8 cellular contexts compared by ENCODE assay signal in the genomic region with DNA sequence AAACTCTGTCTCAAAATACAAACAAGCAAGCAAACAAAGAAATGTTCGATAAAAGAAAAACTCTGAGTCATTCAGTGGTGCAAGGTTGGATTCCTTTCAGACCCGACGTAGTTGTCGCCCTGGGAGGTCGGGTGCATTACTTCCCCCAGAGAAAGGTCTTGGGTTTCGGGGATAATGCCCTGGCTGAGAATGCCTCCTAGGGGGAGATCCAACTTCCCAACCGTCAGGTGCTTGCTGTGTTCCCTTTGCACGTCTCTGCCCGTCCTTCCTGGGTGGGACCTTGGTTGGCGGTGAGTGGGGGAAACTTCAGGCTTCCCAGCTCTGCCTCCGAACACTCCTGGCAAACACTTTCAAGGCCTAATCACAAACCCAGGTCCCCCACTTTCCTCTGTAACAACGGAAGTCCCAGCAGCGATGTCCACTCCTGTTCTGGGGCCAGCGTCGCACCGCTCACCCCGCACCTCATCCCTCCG. TPM values are rescaled to one million over a fixed set of nuclear protein-coding genes. Genes with fewer than 3 reads are reported as not detected.
DNase-seq lines count a peak whose midpoint lies in the region; ATAC-seq and TF ChIP-seq lines count a peak whose summit lies in the region.

No MANE protein-coding gene starts in this region.

- H3K27ac ChIP-seq in CD8-positive, alpha-beta memory T cell (ENCODE audit: low read depth, low read length): peak overlapping the region; percentile 77
- H3K27ac ChIP-seq in gastroesophageal sphincter (peak overlapping the region; percentile 25 to 93 (median 90)), ovary (peak overlapping the region; percentile 64 to 76)

- H3K4me3 Mint-ChIP-seq in CD8-positive, alpha-beta memory T cell: peak overlapping the region; percentile 90 to 99 (median 96)
- H3K4me3 Mint-ChIP-seq in activated T-helper 17 cell treated with anti-CD3 and anti-CD28 coated beads, Interleukin-2, amount 50 U/mL, for 72 hours: peak overlapping the region; percentile 86

- peak in 3 of 5 donors; percentile 3 to 60 (median 17) for DNase-seq in CD8-positive, alpha-beta memory T cell
- peak; percentile 55 for DNase-seq in NCI-H2227 treated with DMSO at 0.1 percent for 48 hours (lab: John Stamatoyannopoulos, UW)
- peak in 2 of 5 donors; percentile 15 to 68 for DNase-seq in ovary
- DNase-seq in superior temporal gyrus (ENCODE audit: extremely low spot score): no peak
- no peak for DNase-seq in SHP77 treated with DMSO at 0.1 percent for 48 hours (lab: John Stamatoyannopoulos, UW)

- TF ChIP-seq POLR2A in gastroesophageal sphincter (IDR thresholded peaks at IDR 0.05) (no peak), ovary (IDR thresholded peaks at IDR 0.05) (no peak)

- ATAC-seq in GM21723 (IDR thresholded peaks at IDR 0.05; ENCODE audit: unreplicated experiment) (peak; percentile 9), gastroesophageal sphincter (peak; percentile 3)
- ATAC-seq in activated T-helper 17 cell treated with anti-CD3 and anti-CD28 coated beads, Interleukin-2, amount 50 U/mL, for 72 hours (replicated peaks): peak; percentile 1

- no peaks in the 10 kb centered on the region for H3K27me3 ChIP-seq in CD8-positive, alpha-beta memory T cell (ENCODE audit: insufficient read depth, low read length, poor library complexity, severe bottlenecking)
- H3K27me3 ChIP-seq in gastroesophageal sphincter (no peaks in the 10 kb centered on the region), ovary (no peaks in the 10 kb centered on the region)

- intact Hi-C loops in ovary (cut with DNase I): no loop called here

- H3K27me3 Mint-ChIP-seq in CD8-positive, alpha-beta memory T cell: no peaks in the 10 kb centered on the region
- H3K27me3 Mint-ChIP-seq in activated T-helper 17 cell treated with anti-CD3 and anti-CD28 coated beads, Interleukin-2, amount 50 U/mL, for 72 hours: no peaks in the 10 kb centered on the region

- no peaks in the 10 kb centered on the region for H3K9me3 ChIP-seq in CD8-positive, alpha-beta memory T cell (ENCODE audit: low read length)
- H3K9me3 ChIP-seq in gastroesophageal sphincter (no peaks in the 10 kb centered on the region), ovary (no peaks in the 10 kb centered on the region)

- peaks cover 32 to 61% (median 40%) of the 10 kb centered on the region in 3 donors for H3K4me1 Mint-ChIP-seq in CD8-positive, alpha-beta memory T cell
- H3K4me1 Mint-ChIP-seq in activated T-helper 17 cell treated with anti-CD3 and anti-CD28 coated beads, Interleukin-2, amount 50 U/mL, for 72 hours: peaks cover 22% of the 10 kb centered on the region

- no peaks in the 10 kb centered on the region for H3K36me3 ChIP-seq in CD8-positive, alpha-beta memory T cell (ENCODE audit: insufficient read depth, low read length)
- H3K36me3 ChIP-seq in gastroesophageal sphincter (peaks cover 0 to under 1% of the 10 kb centered on the region in 2 donors), ovary (no peaks in the 10 kb centered on the region)

- POLR2A ChIA-PET in CD8-positive, alpha-beta memory T cell (lab: Charles Lee): interaction anchor here (0.9 to 1.4 kb wide), 4 partner anchors 13 to 856 kb away, joined by 3 to 7 read pairs (median 4); partner anchors contain the start of genes ELP2, RMP24 and RPRD1A

- H3K4me3 ChIP-seq in CD8-positive, alpha-beta memory T cell (ENCODE audit: low read length): peak overlapping the region; percentile 95
- H3K4me3 ChIP-seq in gastroesophageal sphincter (peak overlapping the region; percentile 51 to 70), ovary (peak overlapping the region; percentile 52)

- CTCF ChIA-PET in CD8-positive, alpha-beta memory T cell (lab: Charles Lee): interaction anchor here (0.7 to 2.2 kb wide), 5 partner anchors 8 to 40 kb away, joined by 4 to 17 read pairs (median 7); no protein-coding TSS in a partner anchor

- WGBS in gastroesophageal sphincter (ENCODE audit: low coverage in 1 of 2), 2 donors: 0% methylated on average over 6 to 16 of the region's 18 CpGs
- 0 to 1% (median 1%) methylated on average over 18 of the region's 18 CpGs for WGBS in ovary, 3 donors

- peaks cover 17% of the 10 kb centered on the region for H3K4me1 ChIP-seq in CD8-positive, alpha-beta memory T cell (ENCODE audit: insufficient read depth, low read length)
- H3K4me1 ChIP-seq in gastroesophageal sphincter (peaks cover 0 to 29% (median 0%) of the 10 kb centered on the region in 3 donors), ovary (ENCODE audit: insufficient read depth) (no peaks in the 10 kb centered on the region)

- TF ChIP-seq CTCF in gastroesophageal sphincter (IDR thresholded peaks at IDR 0.05) (no peak), ovary (IDR thresholded peaks at IDR 0.05) (no peak)

- peaks cover 0 to 16% (median 0%) of the 10 kb centered on the region in 3 donors for H3K36me3 Mint-ChIP-seq in CD8-positive, alpha-beta memory T cell
- H3K36me3 Mint-ChIP-seq in activated T-helper 17 cell treated with anti-CD3 and anti-CD28 coated beads, Interleukin-2, amount 50 U/mL, for 72 hours (ENCODE audit: low read depth): no peaks in the 10 kb centered on the region

- H3K9me3 Mint-ChIP-seq in CD8-positive, alpha-beta memory T cell: no peaks in the 10 kb centered on the region
- H3K9me3 Mint-ChIP-seq in activated T-helper 17 cell treated with anti-CD3 and anti-CD28 coated beads, Interleukin-2, amount 50 U/mL, for 72 hours: no peaks in the 10 kb centered on the region

- peak overlapping the region; percentile 80 to 95 (median 91) for H3K27ac Mint-ChIP-seq in CD8-positive, alpha-beta memory T cell
- peak overlapping the region; percentile 90 for H3K27ac Mint-ChIP-seq in activated T-helper 17 cell treated with anti-CD3 and anti-CD28 coated beads, Interleukin-2, amount 50 U/mL, for 72 hours

- no peak for TF ChIP-seq EP300 in gastroesophageal sphincter (IDR thresholded peaks at IDR 0.05)
- no peak for TF ChIP-seq EP300 in ovary (IDR thresholded peaks at IDR 0.05)

RNA-seq across cellular contexts. Expression of gene TPGS2, which starts 0.6 kb away (rescaled TPM):
- 10 to 100 TPM; 70.2 to 75.5 TPM for total RNA-seq in CD8-positive, alpha-beta memory T cell
- 68.3 TPM for polyA plus RNA-seq in CD8-positive, alpha-beta memory T cell
- total RNA-seq in activated T-helper 17 cell treated with anti-CD3 and anti-CD28 coated beads, Interleukin-2, amount 50 U/mL, for 72 hours: 100 to 1,000 TPM in 1 of 2 donors, 10 to 100 TPM in 1; 53.9 to 100 TPM
- total RNA-seq in gastroesophageal sphincter (100 to 1,000 TPM in 1 of 4 donors, 10 to 100 TPM in 3; 56.8 to 226 (median 73.4) TPM), ovary (100 to 1,000 TPM in 1 of 7 donors, 10 to 100 TPM in 6; 55.9 to 110 (median 74.1) TPM)
- 100 to 1,000 TPM in 1 of 2 donors, 10 to 100 TPM in 1; 68.5 to 122 TPM for polyA plus RNA-seq in ovary

RNA-seq across cellular contexts. Expression of gene KIAA1328, which starts 0.7 kb away (rescaled TPM):
- 1 to 10 TPM; 6.6 to 6.8 TPM for total RNA-seq in CD8-positive, alpha-beta memory T cell
- 8.3 TPM for polyA plus RNA-seq in CD8-positive, alpha-beta memory T cell
- 10 to 100 TPM in 1 of 2 donors, 1 to 10 TPM in 1; 8.9 to 12.5 TPM for total RNA-seq in activated T-helper 17 cell treated with anti-CD3 and anti-CD28 coated beads, Interleukin-2, amount 50 U/mL, for 72 hours
- total RNA-seq in gastroesophageal sphincter (10 to 100 TPM; 11.3 to 26.1 (median 15.3) TPM), ovary (10 to 100 TPM; 16.7 to 38.3 (median 22.7) TPM)
- 10 to 100 TPM in 1 of 2 donors, 1 to 10 TPM in 1; 6.7 to 10.0 TPM for polyA plus RNA-seq in ovary

Comparison
In these comparisons a context has a peak if more than half of its experiments do, and no peak if none do; other contexts are left out.
1. DNase-seq: peak in CD8-positive, alpha-beta memory T cell (3 of 5) and NCI-H2227 treated with DMSO at 0.1 percent for 48 hours (single experiment); none in superior temporal gyrus (single experiment) and SHP77 treated with DMSO at 0.1 percent for 48 hours (single experiment).
2. Peak in every context shown above with its lines, with median percentiles within 50 percentile points of each other: H3K27ac ChIP-seq, H3K4me3 ChIP-seq and ATAC-seq.